ENCODE assay signal across 8 cellular contexts in genomic region chr12:113154351-113154973, GRCh38. TPM values are rescaled to one million over a fixed set of nuclear protein-coding genes. Genes with fewer than 3 reads are reported as not detected.
DNase-seq lines count a peak whose midpoint lies in the region; ATAC-seq, FAIRE-seq and TF ChIP-seq lines count a peak whose summit lies in the region.

No MANE protein-coding gene starts in this region.

- WGBS in A549 (ENCODE audit: missing lambda C conversion rate): 13% methylated on average over 28 of the region's 51 CpGs

- peak in 1 of 2 experiments; percentile 44 for DNase-seq in A549 (ENCODE audit: low read depth in 1 of 2, low spot score in 1 of 2)
- no peak for DNase-seq in NOMO-1 treated with dmso at 0.1 percent for 144 hours (lab: John Stamatoyannopoulos, UW; ENCODE audit: unreplicated experiment)

- H3K4me2 ChIP-seq in A549: peak overlapping the region; percentile 86

- no peak for TF ChIP-seq EP300 in A549 (IDR thresholded peaks at IDR 0.05)

- no peak overlapping the region for H3K9ac ChIP-seq in iPS-20b (ENCODE audit: low read depth, low read length)

- ATAC-seq in A549 (peak; percentile 21 to 41; a peak in 4 of 6 replicates), HG02885 (IDR thresholded peaks at IDR 0.05; ENCODE audit: poor library complexity, unreplicated experiment) (no peak), HG03432 (IDR thresholded peaks at IDR 0.05; ENCODE audit: unreplicated experiment) (no peak), HG03139 (IDR thresholded peaks at IDR 0.05; ENCODE audit: unreplicated experiment) (no peak)
- no peak for ATAC-seq in activated T-helper 17 cell treated with anti-CD3 and anti-CD28 coated beads, Interleukin-2, amount 50 U/mL, for 72 hours (replicated peaks)

- H3K36me3 Mint-ChIP-seq in activated T-helper 17 cell treated with anti-CD3 and anti-CD28 coated beads, Interleukin-2, amount 50 U/mL, for 72 hours (ENCODE audit: low read depth): peaks cover 27% of the 10 kb centered on the region

- no peak overlapping the region for H3K27ac Mint-ChIP-seq in activated T-helper 17 cell treated with anti-CD3 and anti-CD28 coated beads, Interleukin-2, amount 50 U/mL, for 72 hours

- POLR2A ChIA-PET in A549 (lab: Yijun Ruan, JAX): no interaction called here

- H3K4me3 Mint-ChIP-seq in activated T-helper 17 cell treated with anti-CD3 and anti-CD28 coated beads, Interleukin-2, amount 50 U/mL, for 72 hours: peak overlapping the region; percentile 58

- peak overlapping the region; percentile 36 for H3K4me3 ChIP-seq in A549
- peak overlapping the region; percentile 29; the same call in 1 of the 2 replicates for H3K4me3 ChIP-seq in GM08714 (ENCODE audit: low read length)
- H3K4me3 ChIP-seq in iPS-20b (ENCODE audit: low read length): peak overlapping the region; percentile 61; the same call in 1 of the 2 replicates

- CTCF ChIA-PET in A549 (lab: Yijun Ruan, JAX): interaction anchor here (0.6 to 11.0 kb wide), 18 partner anchors 9 to 398 kb away, joined by 3 to 142 read pairs (median 8); no protein-coding TSS in a partner anchor

- H3K9me3 Mint-ChIP-seq in activated T-helper 17 cell treated with anti-CD3 and anti-CD28 coated beads, Interleukin-2, amount 50 U/mL, for 72 hours: no peaks in the 10 kb centered on the region

- H3K4me1 Mint-ChIP-seq in activated T-helper 17 cell treated with anti-CD3 and anti-CD28 coated beads, Interleukin-2, amount 50 U/mL, for 72 hours: no peaks in the 10 kb centered on the region

- H3K9me3 ChIP-seq in A549: no peaks in the 10 kb centered on the region
- H3K9me3 ChIP-seq in iPS-20b (ENCODE audit: insufficient read depth, low read depth, low read length): no peaks in the 10 kb centered on the region

- H3K27ac ChIP-seq in A549 (peak overlapping the region in 1 of 2 experiments; percentile 38; a peak in 2 of 6 replicates), iPS-20b (ENCODE audit: low read length) (no peak overlapping the region)

- TF ChIP-seq CTCF in A549 (IDR thresholded peaks at IDR 0.05): no peak

- H3K27me3 ChIP-seq in iPS-20b (ENCODE audit: insufficient read depth, low read length): peaks cover 60% of the 10 kb centered on the region

- H3K4me1 ChIP-seq in A549 (peaks cover 4% of the 10 kb centered on the region; the same call in 1 of the 3 replicates), iPS-20b (ENCODE audit: insufficient read depth, low read length) (peaks cover 3% of the 10 kb centered on the region; the same call in 1 of the 2 replicates)

- no peak for TF ChIP-seq POLR2A in A549 (IDR thresholded peaks at IDR 0.05; ENCODE audit: low read length)

- TF ChIP-seq RAD21 in A549 (conservative IDR thresholded peaks at IDR 0.05 in 1 of 2, IDR thresholded peaks at IDR 0.05 in 1 of 2): no peak

- peaks cover 5% of the 10 kb centered on the region for H3K27me3 Mint-ChIP-seq in activated T-helper 17 cell treated with anti-CD3 and anti-CD28 coated beads, Interleukin-2, amount 50 U/mL, for 72 hours

- no peak for FAIRE-seq in A549 (lab: Jason Lieb, UNC)

- peaks cover 18% of the 10 kb centered on the region for H3K36me3 ChIP-seq in iPS-20b (ENCODE audit: insufficient read depth, low read depth, low read length)

TF ChIP-seq in A549, 52 proteins besides CTCF, POLR2A, EP300 and RAD21:
- TF ChIP-seq CEBPB (IDR thresholded peaks at IDR 0.05): no peak
- no peak for TF ChIP-seq JUNB (IDR thresholded peaks at IDR 0.05)
- TF ChIP-seq ZC3H11A (IDR thresholded peaks at IDR 0.05): no peak
- TF ChIP-seq GATA3 (IDR thresholded peaks at IDR 0.05; ENCODE audit: borderline replicate concordance): no peak
- TF ChIP-seq ZSCAN20 (CRISPR knock-in tag; IDR thresholded peaks at IDR 0.05): no peak
- no peak for TF ChIP-seq HDAC2 (IDR thresholded peaks at IDR 0.05)
- TF ChIP-seq RFX5 (IDR thresholded peaks at IDR 0.05): no peak
- no peak for TF ChIP-seq KDM5A (IDR thresholded peaks at IDR 0.05)
- no peak for TF ChIP-seq RNF2 (IDR thresholded peaks at IDR 0.05; ENCODE audit: borderline replicate concordance, low read depth)
- TF ChIP-seq SREBF2 (IDR thresholded peaks at IDR 0.05): no peak
- no peak for TF ChIP-seq MYC (IDR thresholded peaks at IDR 0.05; ENCODE audit: borderline replicate concordance, low read length)
- TF ChIP-seq HES2 (IDR thresholded peaks at IDR 0.05): no peak

RNA-seq across cellular contexts. Expression of gene CFAP73, which starts 4.9 kb away (rescaled TPM):
- polyA plus RNA-seq in A549 (2011; rRNA removed): not detected in 2 replicates
- 0.04 and 0.06 TPM in 2 replicates for polyA plus RNA-seq in A549 (2012; cell fraction: cytosol; rRNA removed)
- 0.36 TPM in 1 of 2 replicates, not detected in the other for polyA plus RNA-seq in A549 (2012; cell fraction: nucleus; rRNA removed)
- polyA plus RNA-seq in A549 (2017; fragmentation: RNase III; extraction: RNeasy Plus Mini Kit Qiagen cat#74134 plus additional on column Dnase treatment): 0.05 TPM in 1 of 3 replicates, not detected in the others
- polyA minus RNA-seq in A549 (2011; rRNA and poly(A)+ RNA removed): not detected in 2 replicates
- 1 to 10 TPM in 1 of 2 donors, under 1 TPM in 1; 0.32 to 1.2 TPM for total RNA-seq in activated T-helper 17 cell treated with anti-CD3 and anti-CD28 coated beads, Interleukin-2, amount 50 U/mL, for 72 hours

RNA-seq across cellular contexts. Expression of gene RASAL1, which starts 18.9 kb away (rescaled TPM):
- polyA plus RNA-seq in A549 (2011; rRNA removed) (0.34 and 0.36 TPM in 2 replicates), A549 (2017; fragmentation: RNase III; extraction: RNeasy Plus Mini Kit Qiagen cat#74134 plus additional on column Dnase treatment) (0.18 to 0.30 TPM (median 0.30 TPM) in 3 replicates)
- 0.30 and 0.43 TPM in 2 replicates for polyA plus RNA-seq in A549 (2012; cell fraction: cytosol; rRNA removed)
- 0.94 and 1.2 TPM in 2 replicates for polyA plus RNA-seq in A549 (2012; cell fraction: nucleus; rRNA removed)
- polyA minus RNA-seq in A549 (2011; rRNA and poly(A)+ RNA removed): 0.17 and 0.54 TPM in 2 replicates
- total RNA-seq in activated T-helper 17 cell treated with anti-CD3 and anti-CD28 coated beads, Interleukin-2, amount 50 U/mL, for 72 hours: 10 to 100 TPM in 1 of 2 donors, 1 to 10 TPM in 1; 1.0 to 21.3 TPM

RNA-seq across cellular contexts. Expression of gene DDX54, which starts 30.8 kb away (rescaled TPM):
- polyA plus RNA-seq in A549 (2011; rRNA removed): 60.6 and 62.4 TPM in 2 replicates
- 88.2 and 92.3 TPM in 2 replicates for polyA plus RNA-seq in A549 (2012; cell fraction: cytosol; rRNA removed)
- polyA plus RNA-seq in A549 (2012; cell fraction: nucleus; rRNA removed): 178 and 216 TPM in 2 replicates
- 55.9 to 64.5 TPM (median 62.2 TPM) in 3 replicates for polyA plus RNA-seq in A549 (2017; fragmentation: RNase III; extraction: RNeasy Plus Mini Kit Qiagen cat#74134 plus additional on column Dnase treatment)
- 57.6 and 76.8 TPM in 2 replicates for polyA minus RNA-seq in A549 (2011; rRNA and poly(A)+ RNA removed)
- total RNA-seq in activated T-helper 17 cell treated with anti-CD3 and anti-CD28 coated beads, Interleukin-2, amount 50 U/mL, for 72 hours: 10 to 100 TPM; 47.4 to 86.9 TPM

RNA-seq across cellular contexts. Expression of gene RITA1, which starts 31.1 kb away (rescaled TPM):
- polyA plus RNA-seq in A549 (2011; rRNA removed) (16.7 and 18.6 TPM in 2 replicates), A549 (2017; fragmentation: RNase III; extraction: RNeasy Plus Mini Kit Qiagen cat#74134 plus additional on column Dnase treatment) (19.6 to 20.5 TPM (median 19.8 TPM) in 3 replicates)
- polyA plus RNA-seq in A549 (2012; cell fraction: cytosol; rRNA removed): 30.7 and 38.4 TPM in 2 replicates
- polyA plus RNA-seq in A549 (2012; cell fraction: nucleus; rRNA removed): 20.3 and 23.4 TPM in 2 replicates
- 11.0 and 14.3 TPM in 2 replicates for polyA minus RNA-seq in A549 (2011; rRNA and poly(A)+ RNA removed)
- 10 to 100 TPM; 14.2 to 23.9 TPM for total RNA-seq in activated T-helper 17 cell treated with anti-CD3 and anti-CD28 coated beads, Interleukin-2, amount 50 U/mL, for 72 hours

Comparison
In these comparisons a context has a peak if more than half of its experiments do, and no peak if none do; other contexts are left out.
1. ATAC-seq: peak in A549 (2 of 2); none in activated T-helper 17 cell treated with anti-CD3 and anti-CD28 coated beads, Interleukin-2, amount 50 U/mL, for 72 hours (single experiment), HG02885 (single experiment), HG03432 (single experiment) and HG03139 (single experiment).
2. Peak in every context shown above with its lines, with median percentiles within 50 percentile points of each other: H3K4me3 ChIP-seq.